ENCODE assay signal across 18 cellular contexts in the genomic region with DNA sequence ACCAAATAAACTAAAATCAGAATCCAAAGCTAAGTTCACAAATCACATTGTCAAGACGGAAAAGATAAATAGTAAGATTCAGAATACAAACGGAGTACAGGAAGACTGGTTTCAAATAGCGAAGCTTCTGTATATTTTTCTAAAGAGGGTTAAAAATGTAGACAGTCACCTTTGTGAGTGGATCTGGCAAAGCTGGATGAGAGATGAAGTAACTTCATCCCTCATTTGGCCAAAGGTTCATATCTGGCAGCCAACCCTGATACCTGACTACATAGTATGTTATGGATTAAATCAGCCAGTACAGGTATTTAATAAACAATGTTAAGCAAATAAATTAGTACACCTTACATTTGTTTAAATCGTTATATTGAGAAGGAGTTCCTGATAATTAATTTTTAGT. TPM values are rescaled to one million over a fixed set of nuclear protein-coding genes. Genes with fewer than 3 reads are reported as not detected.
A peak's percentile ranks its signal among the peaks of the same experiment; 100 is the strongest.
DNase-seq lines count a peak whose midpoint lies in the region; TF ChIP-seq lines count a peak whose summit lies in the region.
"Had no signal": no experiment of that assay in that cellular context is flagged by ENCODE, and none has a peak within 500 bp of the region (broad histone marks: within the 10 kb centered on the region; RNA-seq: fewer than 3 reads in every experiment).

No MANE protein-coding gene starts in this region.

- no peaks in the 10 kb centered on the region for H3K27me3 Mint-ChIP-seq in Caco-2 (ENCODE audit: insufficient read depth, unreplicated experiment)
- H3K27me3 Mint-ChIP-seq: CD4-positive, alpha-beta memory T cell had no signal

- no peaks in the 10 kb centered on the region for H3K36me3 Mint-ChIP-seq in Caco-2 (ENCODE audit: insufficient read depth, unreplicated experiment)
- H3K36me3 Mint-ChIP-seq: CD4-positive, alpha-beta memory T cell had no signal

- BruUV-seq in Caco-2 (replicated peaks; lab: Mats Ljungman, UMichigan): no TSS peak

- no peaks in the 10 kb centered on the region for H3K79me2 ChIP-seq in hepatocyte
- H3K79me2 ChIP-seq in Karpas-422 (ENCODE audit: low read length): no peaks in the 10 kb centered on the region

- no peak overlapping the region for H3K9ac ChIP-seq in Karpas-422 (ENCODE audit: low read length)

- intact Hi-C loops in Caco-2 (cut with micrococcal nuclease; ENCODE audit: unreplicated experiment) (no loop called here), stomach (cut with DNase I; ENCODE audit: low total_unique reads) (no loop called here)

- POLR2A ChIA-PET in Caco-2 (lab: Charles Lee): no interaction called here

- WGBS in hepatocyte (ENCODE audit: low lambda C conversion rate, missing lambda C conversion rate): 46% methylated on average over 4 of the region's 4 CpGs
- 25 to 47% (median 34%) methylated on average over 4 of the region's 4 CpGs for WGBS in stomach, 5 donors

- H3K9me2 ChIP-seq in hepatocyte (replicated peaks; ENCODE audit: insufficient read depth) (no peaks in the 10 kb centered on the region), Karpas-422 (replicated peaks; ENCODE audit: insufficient read depth, low read length) (no peaks in the 10 kb centered on the region)

- H3K27ac Mint-ChIP-seq in Caco-2 (ENCODE audit: unreplicated experiment): peak overlapping the region; percentile 48
- H3K27ac Mint-ChIP-seq: GM23338 had no signal

- CTCF ChIA-PET in Caco-2 (lab: Charles Lee): no interaction called here

- H3K36me3 ChIP-seq in Caco-2 (ENCODE audit: control insufficient read depth, insufficient read depth, low read length) (no peaks in the 10 kb centered on the region), hepatocyte (replicated peaks; ENCODE audit: insufficient read depth, low read depth) (no peaks in the 10 kb centered on the region), Karpas-422 (ENCODE audit: insufficient read depth, low read length) (no peaks in the 10 kb centered on the region), stomach (no peaks in the 10 kb centered on the region), HAP-1 (replicated peaks) (no peaks in the 10 kb centered on the region)

- no peak overlapping the region for H2AFZ ChIP-seq in hepatocyte
- no peak overlapping the region for H2AFZ ChIP-seq in Karpas-422 (ENCODE audit: low read length)
- H2AFZ ChIP-seq: GM23338 had no signal

- no peak for TF ChIP-seq EP300 in stomach (IDR thresholded peaks at IDR 0.05)

- no peak for TF ChIP-seq POLR2A in stomach (IDR thresholded peaks at IDR 0.05)

- H3K9me3 ChIP-seq in Caco-2 (no peaks in the 10 kb centered on the region), hepatocyte (ENCODE audit: low read depth) (no peaks in the 10 kb centered on the region), Karpas-422 (ENCODE audit: low read length) (no peaks in the 10 kb centered on the region), stomach (no peaks in the 10 kb centered on the region), HAP-1 (no peaks in the 10 kb centered on the region)

- DNase-seq in Caco-2 (no peak), hepatocyte (ENCODE audit: low spot score) (no peak), UCSD-AML1 (lab: John Stamatoyannopoulos, UW; ENCODE audit: unreplicated experiment) (no peak), Karpas-422 (no peak), stomach (no peak), HAP-1 (ENCODE audit: low spot score in 2 of 2) (no peak)
- DNase-seq: CD4-positive, alpha-beta memory T cell; Kasumi-1; MM.1S; NCI-H1048; NCI-H1417 treated with DMSO at 0.1 percent for 48 hours; NCI-H187; NCI-H446 treated with DMSO at 0.1 percent for 48 hours; NCI-H526 treated with DMSO at 0.1 percent for 48 hours; SIG-M5 had no signal

- H3K4me3 ChIP-seq in Caco-2 (ENCODE audit: low read depth, low read length) (no peak overlapping the region), hepatocyte (no peak overlapping the region), skin epidermis (no peak overlapping the region), Karpas-422 (ENCODE audit: low read length) (no peak overlapping the region), stomach (no peak overlapping the region), HAP-1 (no peak overlapping the region)
- H3K4me3 ChIP-seq: GM23338 had no signal

- H3K4me1 ChIP-seq in Caco-2 (peaks cover 42% of the 10 kb centered on the region), hepatocyte (ENCODE audit: insufficient read depth) (peaks cover 3% of the 10 kb centered on the region), Karpas-422 (ENCODE audit: low read length) (no peaks in the 10 kb centered on the region), stomach (peaks cover 0 to 14% (median 5%) of the 10 kb centered on the region in 4 donors), HAP-1 (no peaks in the 10 kb centered on the region)

- peak overlapping the region; percentile 38 for H3K4me3 Mint-ChIP-seq in Caco-2 (ENCODE audit: unreplicated experiment)
- H3K4me3 Mint-ChIP-seq: CD4-positive, alpha-beta memory T cell; GM23338 had no signal

- H3K4me2 ChIP-seq in hepatocyte (no peak overlapping the region), Karpas-422 (ENCODE audit: low read depth, low read length, poor library complexity, severe bottlenecking) (no peak overlapping the region)
- H3K4me2 ChIP-seq: GM23338 had no signal

- no peaks in the 10 kb centered on the region for H3K4me1 Mint-ChIP-seq in Caco-2 (ENCODE audit: low read depth, unreplicated experiment)
- H3K4me1 Mint-ChIP-seq: CD4-positive, alpha-beta memory T cell had no signal

- no peaks in the 10 kb centered on the region for H4K20me1 ChIP-seq in hepatocyte (ENCODE audit: insufficient read depth, poor library complexity, severe bottlenecking)
- H4K20me1 ChIP-seq in Karpas-422 (ENCODE audit: insufficient read depth, low read depth, low read length): no peaks in the 10 kb centered on the region

- no peak for TF ChIP-seq CTCF in Caco-2 (IDR thresholded peaks at IDR 0.05; ENCODE audit: insufficient read depth in 1 of 2, low read depth in 1 of 2, low read length in 1 of 2, severe bottlenecking in 1 of 2, unreplicated experiment in 1 of 2)
- no peak for TF ChIP-seq CTCF in VCaP (conservative IDR thresholded peaks at IDR 0.05)
- TF ChIP-seq CTCF in hepatocyte (IDR thresholded peaks at IDR 0.05; ENCODE audit: poor library complexity): no peak
- no peak for TF ChIP-seq CTCF in stomach (IDR thresholded peaks at IDR 0.05)

- peak overlapping the region; percentile 97 for H3K27ac ChIP-seq in VCaP
- peak overlapping the region; percentile 31 for H3K27ac ChIP-seq in hepatocyte
- H3K27ac ChIP-seq in skin epidermis: peak overlapping the region in 11 of 21 experiments; percentile 10 to 72 (median 48)
- no peak overlapping the region for H3K27ac ChIP-seq in Karpas-422 (ENCODE audit: low read length)
- no peak overlapping the region for H3K27ac ChIP-seq in stomach

- H3K9me3 Mint-ChIP-seq in Caco-2 (ENCODE audit: unreplicated experiment): no peaks in the 10 kb centered on the region
- H3K9me3 Mint-ChIP-seq: CD4-positive, alpha-beta memory T cell; GM23338 had no signal

- H3K27me3 ChIP-seq in Caco-2 (replicated peaks; ENCODE audit: control insufficient read depth, insufficient read depth, low read length) (no peaks in the 10 kb centered on the region), hepatocyte (no peaks in the 10 kb centered on the region), Karpas-422 (ENCODE audit: low read length) (no peaks in the 10 kb centered on the region), stomach (no peaks in the 10 kb centered on the region), HAP-1 (ENCODE audit: low read depth) (no peaks in the 10 kb centered on the region)

- in situ Hi-C loops in HAP-1 (cut with MboI; ENCODE audit: low sequenced_read_pairs): no loop called here

RNA-seq across cellular contexts. Expression of gene DENND4C, which starts 21.3 kb away (rescaled TPM):
- total RNA-seq in Caco-2 (2022) (40.1 and 46.9 TPM in 2 replicates), hepatocyte (70.2 and 82.6 TPM in 2 replicates), stomach (100 to 1,000 TPM in 2 of 5 donors, 10 to 100 TPM in 3; 46.0 to 226 (median 63.5) TPM)
- polyA plus RNA-seq in hepatocyte (14.9 and 17.1 TPM in 2 replicates), stomach (1 to 10 TPM; 6.3 to 9.3 (median 7.7) TPM)
- 42.8 and 47.9 TPM in 2 replicates for total RNA-seq in Karpas-422 (2014; rRNA removed; shearing (Covaris generic); ENCODE audit: low replicate concordance)

Comparison
In these comparisons a context has a peak if more than half of its experiments do, and no peak if none do; other contexts are left out.
1. H3K27ac ChIP-seq: peak in VCaP (single experiment), hepatocyte (single experiment) and skin epidermis (11 of 21); none in Karpas-422 (single experiment) and stomach (0 of 5).